ENCODE assay signal across 18 cellular contexts in the genomic region with DNA sequence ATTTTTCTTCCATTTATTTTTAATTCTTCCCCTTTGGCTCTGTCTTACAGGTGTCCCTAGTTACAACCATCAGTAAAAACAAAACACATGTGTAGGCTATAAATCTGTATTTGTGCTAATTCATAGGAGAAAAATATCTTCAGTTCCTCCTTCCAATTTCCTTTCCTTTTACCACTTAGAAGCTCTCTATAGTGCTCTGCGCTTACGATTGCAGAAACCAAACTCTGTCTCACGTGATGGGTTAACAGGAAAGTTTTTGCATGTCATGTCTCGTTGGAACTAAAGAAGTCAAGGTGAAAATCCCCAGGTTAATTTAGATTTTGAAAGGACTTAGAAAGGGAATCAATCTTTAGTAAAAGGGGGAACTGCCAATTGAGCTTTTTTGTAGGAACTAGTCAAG.
DNase-seq lines count a peak whose midpoint lies in the region; ATAC-seq and FAIRE-seq lines count a peak whose summit lies in the region.
"Had no signal": no experiment of that assay in that cellular context is flagged by ENCODE, and none has a peak within 500 bp of the region (broad histone marks: within the 10 kb centered on the region; RNA-seq: fewer than 3 reads in every experiment).

No MANE protein-coding gene starts in this region.

- H3K4me3 ChIP-seq in small intestine (ENCODE audit: low read depth in 1 of 2, low read length in 2 of 2) = no peak overlapping the region
- H3K4me3 ChIP-seq: thoracic aorta had no signal

- H3K4me1 Mint-ChIP-seq in activated CD4-positive, alpha-beta memory T cell treated with anti-CD3 and anti-CD28 coated beads for 36 hours (ENCODE audit: low read depth) = no peaks in the 10 kb centered on the region
- H3K4me1 Mint-ChIP-seq: brain had no signal

- WGBS in small intestine, 3 donors = 61 to 75% (median 71%) methylated on average over 4 of the region's 4 CpGs

- no peaks in the 10 kb centered on the region for H3K36me3 ChIP-seq in small intestine (ENCODE audit: control insufficient read depth in 2 of 2, insufficient read depth in 2 of 2, low read length in 2 of 2)
- H3K36me3 ChIP-seq: thoracic aorta had no signal

- CTCF ChIA-PET in activated CD4-positive, alpha-beta memory T cell treated with anti-CD3 and anti-CD28 coated beads for 36 hours (lab: Charles Lee) = no interaction called here

- no peak overlapping the region for H3K4me3 Mint-ChIP-seq in activated CD4-positive, alpha-beta memory T cell treated with anti-CD3 and anti-CD28 coated beads for 36 hours
- H3K4me3 Mint-ChIP-seq: activated CD8-positive, alpha-beta T cell treated with anti-CD3 and anti-CD28 coated beads, Interleukin-2, amount 10 ng/mL, durations not matched to agents 7 days and 5 days; brain had no signal

- H3K9me3 ChIP-seq in small intestine (ENCODE audit: control insufficient read depth, low read depth) = no peaks in the 10 kb centered on the region
- H3K9me3 ChIP-seq: Caco-2, thoracic aorta had no signal

- no peaks in the 10 kb centered on the region for H3K36me3 Mint-ChIP-seq in activated CD4-positive, alpha-beta memory T cell treated with anti-CD3 and anti-CD28 coated beads for 36 hours
- H3K36me3 Mint-ChIP-seq: brain had no signal

- H3K9me3 Mint-ChIP-seq in activated CD4-positive, alpha-beta memory T cell treated with anti-CD3 and anti-CD28 coated beads for 36 hours = no peaks in the 10 kb centered on the region
- H3K9me3 Mint-ChIP-seq: brain had no signal

- H3K27me3 Mint-ChIP-seq in activated CD4-positive, alpha-beta memory T cell treated with anti-CD3 and anti-CD28 coated beads for 36 hours = no peaks in the 10 kb centered on the region
- H3K27me3 Mint-ChIP-seq: brain had no signal

- H3K27ac Mint-ChIP-seq in activated CD4-positive, alpha-beta memory T cell treated with anti-CD3 and anti-CD28 coated beads for 36 hours = no peak overlapping the region
- H3K27ac Mint-ChIP-seq: activated CD8-positive, alpha-beta T cell treated with anti-CD3 and anti-CD28 coated beads, Interleukin-2, amount 10 ng/mL, durations not matched to agents 7 days and 5 days; brain had no signal

- H3K4me1 ChIP-seq in small intestine (ENCODE audit: control insufficient read depth in 2 of 2, insufficient read depth in 1 of 2, low read depth in 1 of 2, low read length in 1 of 2) = no peaks in the 10 kb centered on the region

- intact Hi-C loops in activated CD4-positive, alpha-beta memory T cell treated with anti-CD3 and anti-CD28 coated beads for 36 hours (cut with micrococcal nuclease) = no loop called here

- no peak overlapping the region for H3K27ac ChIP-seq in small intestine (ENCODE audit: low read depth in 1 of 2, low read length in 1 of 2)
- H3K27ac ChIP-seq: thoracic aorta had no signal

- peak; percentile 10 for DNase-seq in RPMI8226
- DNase-seq in NK-92 treated with Interleukin-12 subunit alpha and Interleukin-12 subunit beta, amount 100 ng/mL, for 24 hours (lab: John Stamatoyannopoulos, UW) = no peak
- no peak for DNase-seq in small intestine
- no peak for DNase-seq in SIG-M5 treated with dmso at 0.1 percent for 504 hours (lab: John Stamatoyannopoulos, UW; ENCODE audit: unreplicated experiment)
- DNase-seq in activated CD4-positive, alpha-beta memory T cell treated with anti-CD3 and anti-CD28 coated beads for 36 hours = no peak
- DNase-seq: ACHN; activated CD8-positive, alpha-beta T cell treated with anti-CD3 and anti-CD28 coated beads, Interleukin-2, amount 10 ng/mL, durations not matched to agents 7 days and 5 days; Caco-2; effector memory CD4-positive, alpha-beta T cell; mesendoderm; NCI-H2081 treated with DMSO at 0.1 percent for 48 hours; nucleus accumbens had no signal

- FAIRE-seq in small intestine (lab: Jason Lieb, UNC) = no peak
- FAIRE-seq: TTC549 had no signal

- POLR2A ChIA-PET in activated CD4-positive, alpha-beta memory T cell treated with anti-CD3 and anti-CD28 coated beads for 36 hours (lab: Charles Lee) = no interaction called here

- no peaks in the 10 kb centered on the region for H3K27me3 ChIP-seq in small intestine (ENCODE audit: control insufficient read depth in 2 of 2, insufficient read depth in 2 of 2, low read length in 2 of 2)

- ATAC-seq in GM18502 (IDR thresholded peaks at IDR 0.05; ENCODE audit: poor library complexity, unreplicated experiment) (peak; percentile 74), GM21390 (IDR thresholded peaks at IDR 0.05; ENCODE audit: unreplicated experiment) (peak; percentile 68), HG02884 (IDR thresholded peaks at IDR 0.05; ENCODE audit: unreplicated experiment) (peak; percentile 85)
- ATAC-seq: activated CD8-positive, alpha-beta T cell treated with anti-CD3 and anti-CD28 coated beads, Interleukin-2, amount 10 ng/mL, durations not matched to agents 7 days and 5 days had no signal
